Comparison of ENCODE assay signal across 16 cellular contexts in genomic region chr10:1738950-1739349, GRCh38. TPM values are rescaled to one million over a fixed set of nuclear protein-coding genes. Genes with fewer than 3 reads are reported as not detected.
DNase-seq lines count a peak whose midpoint lies in the region; ATAC-seq and TF ChIP-seq lines count a peak whose summit lies in the region.
"Had no signal": no experiment of that assay in that cellular context is flagged by ENCODE, and none has a peak within 500 bp of the region (broad histone marks: within the 10 kb centered on the region; RNA-seq: fewer than 3 reads in every experiment).

No MANE protein-coding gene starts in this region.

- peaks cover 9 to 77% (median 35%) of the 10 kb centered on the region in 3 donors for H3K27me3 ChIP-seq in sigmoid colon

- TF ChIP-seq EP300 in sigmoid colon (IDR thresholded peaks at IDR 0.05): no peak

- in situ Hi-C loops in GM13976 (cut with MboI; ENCODE audit: low sequenced_read_pairs, unreplicated experiment): no loop called here

- intact Hi-C loops in sigmoid colon (cut with DNase I): no loop called here

- no peak for TF ChIP-seq POLR2A in sigmoid colon (IDR thresholded peaks at IDR 0.05)

- H3K36me3 ChIP-seq in sigmoid colon: no peaks in the 10 kb centered on the region
- H3K36me3 ChIP-seq: left ventricle myocardium inferior, neutrophil, vagina, WERI-Rb-1 had no signal

- DNase-seq in GM13976 (ENCODE audit: low spot score) (peak; percentile 69), MV-4-11 (lab: John Stamatoyannopoulos, UW) (peak; percentile 62), amygdala (lab: John Stamatoyannopoulos, UW) (no peak), GF-D8 (lab: John Stamatoyannopoulos, UW) (no peak), sigmoid colon (no peak)
- no peak for DNase-seq in effector CD4-positive, alpha-beta T cell
- DNase-seq: activated T-cell treated with anti-CD3 and anti-CD28 coated beads, Interleukin-2, amount 50 U/mL, for 48 hours; left ventricle myocardium inferior; NCI-H226; SIG-M5; small intestine; WERI-Rb-1 had no signal

- H3K4me3 ChIP-seq in sigmoid colon: no peak overlapping the region
- H3K4me3 ChIP-seq: left ventricle myocardium inferior, vagina had no signal

- H3K27ac ChIP-seq in sigmoid colon: no peak overlapping the region
- H3K27ac ChIP-seq: left ventricle myocardium inferior, neutrophil, vagina, WERI-Rb-1 had no signal

- TF ChIP-seq CTCF in GM13976 (IDR thresholded peaks at IDR 0.05; ENCODE audit: borderline replicate concordance, control extremely low read depth, extremely low read depth, insufficient read depth, missing control alignments) (no peak), sigmoid colon (IDR thresholded peaks at IDR 0.05) (no peak)

- no peaks in the 10 kb centered on the region for H3K9me3 ChIP-seq in sigmoid colon
- H3K9me3 ChIP-seq: left ventricle myocardium inferior, neutrophil, vagina had no signal

- WGBS in sigmoid colon, 2 donors: 53 to 60% methylated on average over 5 of the region's 5 CpGs

- peaks cover 0 to 18% (median 9%) of the 10 kb centered on the region in 4 donors for H3K4me1 ChIP-seq in sigmoid colon

- ATAC-seq in GM19372 (IDR thresholded peaks at IDR 0.05; ENCODE audit: low read depth, unreplicated experiment): peak; percentile 42
- ATAC-seq in HG02885 (IDR thresholded peaks at IDR 0.05; ENCODE audit: poor library complexity, unreplicated experiment): peak; percentile 72

RNA-seq across cellular contexts. Expression of gene ADARB2, which starts 1.6 kb away (rescaled TPM):
- 1 to 10 TPM; 3.2 to 5.9 (median 4.5) TPM for total RNA-seq in sigmoid colon
- polyA plus RNA-seq in sigmoid colon: under 1 TPM in 2 of 3 donors, not detected in 1; 0.60 to 0.98 TPM

Comparison
In these comparisons a context has a peak if more than half of its experiments do, and no peak if none do; other contexts are left out.
1. DNase-seq: peak in GM13976 (single experiment) and MV-4-11 (single experiment); none in amygdala (0 of 56), GF-D8 (single experiment), effector CD4-positive, alpha-beta T cell (single experiment) and sigmoid colon (single experiment).